ENCODE assay signal across 22 cellular contexts in genomic region chr17:66535611-66536010, GRCh38.
A peak's percentile ranks its signal among the peaks of the same experiment; 100 is the strongest.
DNase-seq lines count a peak whose midpoint lies in the region; ATAC-seq and TF ChIP-seq lines count a peak whose summit lies in the region.
"Had no signal": no experiment of that assay in that cellular context is flagged by ENCODE, and none has a peak within 500 bp of the region (broad histone marks: within the 10 kb centered on the region; RNA-seq: fewer than 3 reads in every experiment).

No MANE protein-coding gene starts in this region.

- H3K4me3 ChIP-seq in osteoblast (ENCODE audit: insufficient read depth, low read length) (no peak overlapping the region), prostate gland (no peak overlapping the region)
- H3K4me3 ChIP-seq: lower lobe of right lung, neural progenitor cell had no signal

- H3K9me3 ChIP-seq in osteoblast (ENCODE audit: low read depth, low read length), result no peaks in the 10 kb centered on the region
- no peaks in the 10 kb centered on the region for H3K9me3 ChIP-seq in prostate gland
- H3K9me3 ChIP-seq: BE2C, lower lobe of right lung had no signal

- peaks cover 6% of the 10 kb centered on the region for H4K20me1 ChIP-seq in osteoblast (ENCODE audit: insufficient read depth, low read length)

- H3K4me1 ChIP-seq in osteoblast (ENCODE audit: insufficient read depth, low read length) (peaks cover 29% of the 10 kb centered on the region), prostate gland (replicated peaks) (no peaks in the 10 kb centered on the region)

- no peak overlapping the region for H3K27ac ChIP-seq in osteoblast (ENCODE audit: low read depth, low read length)
- H3K27ac ChIP-seq in prostate gland, result no peak overlapping the region
- H3K27ac ChIP-seq: lower lobe of right lung, neural progenitor cell had no signal

- DNase-seq in activated CD4-positive, alpha-beta memory T cell treated with anti-CD3 and anti-CD28 coated beads for 36 hours, result no peak
- no peak for DNase-seq in activated CD4-positive, alpha-beta memory T cell treated with anti-CD3 and anti-CD28 coated beads, Interleukin-2, amount 10 ng/mL, durations not matched to agents 7 days and 5 days
- DNase-seq in GM10266 (ENCODE audit: extremely low spot score) (peak; percentile 9), osteoblast (ENCODE audit: insufficient read length, low spot score, missing footprints) (peak; percentile 51), prostate gland (ENCODE audit: low spot score) (no peak), HuH-7.5 (ENCODE audit: low spot score) (no peak)
- no peak for DNase-seq in activated naive CD8-positive, alpha-beta T cell treated with anti-CD3 and anti-CD28 coated beads, Interleukin-2, amount 10 ng/mL, durations not matched to agents 7 days and 5 days
- DNase-seq: activated CD4-positive, alpha-beta T cell treated with anti-CD3 and anti-CD28 coated beads for 48 hours; BE2C; COR-L47; DMS79; GOT3; KBM-7; kidney; lower lobe of right lung; MM.1S; NCI-H1417; NCI-H2081 treated with DMSO at 0.1 percent for 48 hours; NCI-H345; SHP77 treated with DMSO at 0.1 percent for 48 hours had no signal

- H3K4me1 Mint-ChIP-seq in activated CD4-positive, alpha-beta memory T cell treated with anti-CD3 and anti-CD28 coated beads for 36 hours (ENCODE audit: low read depth), result peaks cover 56% of the 10 kb centered on the region
- H3K4me1 Mint-ChIP-seq in activated CD4-positive, alpha-beta memory T cell treated with anti-CD3 and anti-CD28 coated beads, Interleukin-2, amount 10 ng/mL, durations not matched to agents 7 days and 5 days, result peaks cover 30% of the 10 kb centered on the region
- H3K4me1 Mint-ChIP-seq in activated naive CD8-positive, alpha-beta T cell treated with anti-CD3 and anti-CD28 coated beads, Interleukin-2, amount 10 ng/mL, durations not matched to agents 7 days and 5 days, result peaks cover 32% of the 10 kb centered on the region

- H3K4me2 ChIP-seq in osteoblast (ENCODE audit: insufficient read depth, low read length), result no peak overlapping the region
- H3K4me2 ChIP-seq: neural progenitor cell had no signal

- peak; percentile 30 for ATAC-seq in activated naive CD8-positive, alpha-beta T cell treated with anti-CD3 and anti-CD28 coated beads, Interleukin-2, amount 10 ng/mL, durations not matched to agents 7 days and 5 days (ENCODE audit: low read depth)
- no peak for ATAC-seq in GM18505 (IDR thresholded peaks at IDR 0.05; ENCODE audit: unreplicated experiment)
- ATAC-seq: lower lobe of right lung had no signal

- no peaks in the 10 kb centered on the region for H3K27me3 Mint-ChIP-seq in activated CD4-positive, alpha-beta memory T cell treated with anti-CD3 and anti-CD28 coated beads for 36 hours
- H3K27me3 Mint-ChIP-seq in activated CD4-positive, alpha-beta memory T cell treated with anti-CD3 and anti-CD28 coated beads, Interleukin-2, amount 10 ng/mL, durations not matched to agents 7 days and 5 days, result no peaks in the 10 kb centered on the region
- no peaks in the 10 kb centered on the region for H3K27me3 Mint-ChIP-seq in activated naive CD8-positive, alpha-beta T cell treated with anti-CD3 and anti-CD28 coated beads, Interleukin-2, amount 10 ng/mL, durations not matched to agents 7 days and 5 days

- TF ChIP-seq POLR2A in GM18505 (IDR thresholded peaks at IDR 0.05; ENCODE audit: borderline replicate concordance, extremely low read depth, insufficient read depth, insufficient read length) (no peak), prostate gland (IDR thresholded peaks at IDR 0.05) (no peak)

- no peak overlapping the region for H2AFZ ChIP-seq in osteoblast (ENCODE audit: low read length)
- H2AFZ ChIP-seq: neural progenitor cell had no signal

- H3K36me3 Mint-ChIP-seq in activated CD4-positive, alpha-beta memory T cell treated with anti-CD3 and anti-CD28 coated beads for 36 hours, result peaks cover 2% of the 10 kb centered on the region
- peaks cover 13% of the 10 kb centered on the region for H3K36me3 Mint-ChIP-seq in activated CD4-positive, alpha-beta memory T cell treated with anti-CD3 and anti-CD28 coated beads, Interleukin-2, amount 10 ng/mL, durations not matched to agents 7 days and 5 days (ENCODE audit: low read depth)
- H3K36me3 Mint-ChIP-seq in activated naive CD8-positive, alpha-beta T cell treated with anti-CD3 and anti-CD28 coated beads, Interleukin-2, amount 10 ng/mL, durations not matched to agents 7 days and 5 days, result peaks cover 13% of the 10 kb centered on the region
- H3K36me3 Mint-ChIP-seq: neural progenitor cell had no signal

- 67% methylated on average over 1 of the region's 1 CpG for WGBS in prostate gland

- H3K27me3 ChIP-seq in osteoblast (ENCODE audit: insufficient read depth, low read length) (no peaks in the 10 kb centered on the region), prostate gland (replicated peaks; ENCODE audit: insufficient read depth) (no peaks in the 10 kb centered on the region)
- H3K27me3 ChIP-seq: BE2C, neural progenitor cell had no signal

- TF ChIP-seq CTCF in GM10266 (IDR thresholded peaks at IDR 0.05; ENCODE audit: control insufficient read depth, insufficient read depth, low read depth, missing control alignments) (no peak), osteoblast (IDR thresholded peaks at IDR 0.05; ENCODE audit: extremely low read depth, low read depth, low read length) (no peak), prostate gland (IDR thresholded peaks at IDR 0.05) (no peak)

- H3K4me3 Mint-ChIP-seq in activated CD4-positive, alpha-beta memory T cell treated with anti-CD3 and anti-CD28 coated beads for 36 hours, result no peak overlapping the region
- no peak overlapping the region for H3K4me3 Mint-ChIP-seq in activated CD4-positive, alpha-beta memory T cell treated with anti-CD3 and anti-CD28 coated beads, Interleukin-2, amount 10 ng/mL, durations not matched to agents 7 days and 5 days
- H3K4me3 Mint-ChIP-seq in activated naive CD8-positive, alpha-beta T cell treated with anti-CD3 and anti-CD28 coated beads, Interleukin-2, amount 10 ng/mL, durations not matched to agents 7 days and 5 days, result no peak overlapping the region
- H3K4me3 Mint-ChIP-seq: neural progenitor cell had no signal

- H3K36me3 ChIP-seq in osteoblast (ENCODE audit: insufficient read depth, low read length) (no peaks in the 10 kb centered on the region), prostate gland (no peaks in the 10 kb centered on the region)
- H3K36me3 ChIP-seq: BE2C, lower lobe of right lung, neural progenitor cell had no signal

- POLR2A ChIA-PET in activated CD4-positive, alpha-beta memory T cell treated with anti-CD3 and anti-CD28 coated beads for 36 hours (lab: Charles Lee), result interaction anchor here (0.6 kb wide), 1 partner anchor 54 kb away, joined by 3 read pairs; no protein-coding TSS in a partner anchor
- POLR2A ChIA-PET in activated CD4-positive, alpha-beta memory T cell treated with anti-CD3 and anti-CD28 coated beads, Interleukin-2, amount 10 ng/mL, durations not matched to agents 7 days and 5 days (lab: Charles Lee), result interaction anchor here (1.0 kb wide), 1 partner anchor 13 kb away, joined by 3 read pairs; no protein-coding TSS in a partner anchor
- POLR2A ChIA-PET in activated naive CD8-positive, alpha-beta T cell treated with anti-CD3 and anti-CD28 coated beads, Interleukin-2, amount 10 ng/mL, durations not matched to agents 7 days and 5 days (lab: Charles Lee), result no interaction called here

- peak overlapping the region; percentile 9 for H3K27ac Mint-ChIP-seq in activated CD4-positive, alpha-beta memory T cell treated with anti-CD3 and anti-CD28 coated beads for 36 hours
- H3K27ac Mint-ChIP-seq in activated CD4-positive, alpha-beta memory T cell treated with anti-CD3 and anti-CD28 coated beads, Interleukin-2, amount 10 ng/mL, durations not matched to agents 7 days and 5 days, result no peak overlapping the region
- H3K27ac Mint-ChIP-seq in activated naive CD8-positive, alpha-beta T cell treated with anti-CD3 and anti-CD28 coated beads, Interleukin-2, amount 10 ng/mL, durations not matched to agents 7 days and 5 days, result no peak overlapping the region
- H3K27ac Mint-ChIP-seq: neural progenitor cell had no signal

- CTCF ChIA-PET in activated CD4-positive, alpha-beta memory T cell treated with anti-CD3 and anti-CD28 coated beads for 36 hours (lab: Charles Lee), result no interaction called here
- CTCF ChIA-PET in activated CD4-positive, alpha-beta memory T cell treated with anti-CD3 and anti-CD28 coated beads, Interleukin-2, amount 10 ng/mL, durations not matched to agents 7 days and 5 days (lab: Charles Lee), result interaction anchor here (1.1 kb wide), 1 partner anchor 31 kb away, joined by 3 read pairs; no protein-coding TSS in a partner anchor

- H3K9me3 Mint-ChIP-seq in activated CD4-positive, alpha-beta memory T cell treated with anti-CD3 and anti-CD28 coated beads for 36 hours, result no peaks in the 10 kb centered on the region
- no peaks in the 10 kb centered on the region for H3K9me3 Mint-ChIP-seq in activated CD4-positive, alpha-beta memory T cell treated with anti-CD3 and anti-CD28 coated beads, Interleukin-2, amount 10 ng/mL, durations not matched to agents 7 days and 5 days
- peaks cover 2% of the 10 kb centered on the region for H3K9me3 Mint-ChIP-seq in activated naive CD8-positive, alpha-beta T cell treated with anti-CD3 and anti-CD28 coated beads, Interleukin-2, amount 10 ng/mL, durations not matched to agents 7 days and 5 days
- H3K9me3 Mint-ChIP-seq: neural progenitor cell had no signal

- H3K79me2 ChIP-seq in osteoblast (ENCODE audit: insufficient read depth, low read length), result peaks cover 71% of the 10 kb centered on the region

- intact Hi-C loops in activated CD4-positive, alpha-beta memory T cell treated with anti-CD3 and anti-CD28 coated beads for 36 hours (cut with micrococcal nuclease), result no loop called here
- intact Hi-C loops in prostate gland (cut with DNase I), result no loop called here

Comparison
In these comparisons a context has a peak if more than half of its experiments do, and no peak if none do; other contexts are left out.
1. DNase-seq: peak in GM10266 (single experiment) and osteoblast (single experiment); none in activated CD4-positive, alpha-beta memory T cell treated with anti-CD3 and anti-CD28 coated beads for 36 hours (single experiment), activated CD4-positive, alpha-beta memory T cell treated with anti-CD3 and anti-CD28 coated beads, Interleukin-2, amount 10 ng/mL, durations not matched to agents 7 days and 5 days (single experiment), activated naive CD8-positive, alpha-beta T cell treated with anti-CD3 and anti-CD28 coated beads, Interleukin-2, amount 10 ng/mL, durations not matched to agents 7 days and 5 days (single experiment), prostate gland (single experiment) and HuH-7.5 (single experiment).